In the genomic region with DNA sequence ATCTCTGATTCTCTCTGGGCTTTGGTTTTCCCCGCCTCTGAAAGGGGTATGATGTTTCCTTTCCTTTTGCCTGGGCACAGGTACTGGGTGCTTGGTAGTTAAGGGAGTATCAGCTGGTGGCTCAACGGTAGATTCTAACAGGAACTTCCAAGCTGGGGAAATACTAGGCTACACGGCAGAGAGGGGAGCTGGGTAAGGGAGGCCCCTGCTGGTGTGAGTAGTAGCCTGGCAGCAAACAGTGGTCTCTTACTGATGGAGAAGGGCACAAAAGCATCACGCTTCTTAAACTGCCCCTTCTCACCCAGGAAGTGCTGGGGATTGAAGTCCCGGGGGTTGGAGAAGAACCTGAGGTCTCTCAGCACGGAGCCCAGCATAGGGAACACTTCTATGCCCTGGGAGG, we compare ENCODE assay signal across 1 cellular context.
TF ChIP-seq lines count a peak whose summit lies in the region.

No MANE protein-coding gene starts in this region.

TF ChIP-seq in K562, 482 proteins besides CTCF, POLR2A, EP300 and RAD21 (continues in another document):
- TF ChIP-seq, protein P1, sequence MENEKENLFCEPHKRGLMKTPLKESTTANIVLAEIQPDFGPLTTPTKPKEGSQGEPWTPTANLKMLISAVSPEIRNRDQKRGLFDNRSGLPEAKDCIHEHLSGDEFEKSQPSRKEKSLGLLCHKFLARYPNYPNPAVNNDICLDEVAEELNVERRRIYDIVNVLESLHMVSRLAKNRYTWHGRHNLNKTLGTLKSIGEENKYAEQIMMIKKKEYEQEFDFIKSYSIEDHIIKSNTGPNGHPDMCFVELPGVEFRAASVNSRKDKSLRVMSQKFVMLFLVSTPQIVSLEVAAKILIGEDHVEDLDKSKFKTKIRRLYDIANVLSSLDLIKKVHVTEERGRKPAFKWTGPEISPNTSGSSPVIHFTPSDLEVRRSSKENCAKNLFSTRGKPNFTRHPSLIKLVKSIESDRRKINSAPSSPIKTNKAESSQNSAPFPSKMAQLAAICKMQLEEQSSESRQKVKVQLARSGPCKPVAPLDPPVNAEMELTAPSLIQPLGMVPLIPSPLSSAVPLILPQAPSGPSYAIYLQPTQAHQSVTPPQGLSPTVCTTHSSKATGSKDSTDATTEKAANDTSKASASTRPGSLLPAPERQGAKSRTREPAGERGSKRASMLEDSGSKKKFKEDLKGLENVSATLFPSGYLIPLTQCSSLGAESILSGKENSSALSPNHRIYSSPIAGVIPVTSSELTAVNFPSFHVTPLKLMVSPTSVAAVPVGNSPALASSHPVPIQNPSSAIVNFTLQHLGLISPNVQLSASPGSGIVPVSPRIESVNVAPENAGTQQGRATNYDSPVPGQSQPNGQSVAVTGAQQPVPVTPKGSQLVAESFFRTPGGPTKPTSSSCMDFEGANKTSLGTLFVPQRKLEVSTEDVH (IDR thresholded peaks at IDR 0.05; ENCODE audit: low read depth, partially characterized antibody), result no peak
- TF ChIP-seq, protein P2, sequence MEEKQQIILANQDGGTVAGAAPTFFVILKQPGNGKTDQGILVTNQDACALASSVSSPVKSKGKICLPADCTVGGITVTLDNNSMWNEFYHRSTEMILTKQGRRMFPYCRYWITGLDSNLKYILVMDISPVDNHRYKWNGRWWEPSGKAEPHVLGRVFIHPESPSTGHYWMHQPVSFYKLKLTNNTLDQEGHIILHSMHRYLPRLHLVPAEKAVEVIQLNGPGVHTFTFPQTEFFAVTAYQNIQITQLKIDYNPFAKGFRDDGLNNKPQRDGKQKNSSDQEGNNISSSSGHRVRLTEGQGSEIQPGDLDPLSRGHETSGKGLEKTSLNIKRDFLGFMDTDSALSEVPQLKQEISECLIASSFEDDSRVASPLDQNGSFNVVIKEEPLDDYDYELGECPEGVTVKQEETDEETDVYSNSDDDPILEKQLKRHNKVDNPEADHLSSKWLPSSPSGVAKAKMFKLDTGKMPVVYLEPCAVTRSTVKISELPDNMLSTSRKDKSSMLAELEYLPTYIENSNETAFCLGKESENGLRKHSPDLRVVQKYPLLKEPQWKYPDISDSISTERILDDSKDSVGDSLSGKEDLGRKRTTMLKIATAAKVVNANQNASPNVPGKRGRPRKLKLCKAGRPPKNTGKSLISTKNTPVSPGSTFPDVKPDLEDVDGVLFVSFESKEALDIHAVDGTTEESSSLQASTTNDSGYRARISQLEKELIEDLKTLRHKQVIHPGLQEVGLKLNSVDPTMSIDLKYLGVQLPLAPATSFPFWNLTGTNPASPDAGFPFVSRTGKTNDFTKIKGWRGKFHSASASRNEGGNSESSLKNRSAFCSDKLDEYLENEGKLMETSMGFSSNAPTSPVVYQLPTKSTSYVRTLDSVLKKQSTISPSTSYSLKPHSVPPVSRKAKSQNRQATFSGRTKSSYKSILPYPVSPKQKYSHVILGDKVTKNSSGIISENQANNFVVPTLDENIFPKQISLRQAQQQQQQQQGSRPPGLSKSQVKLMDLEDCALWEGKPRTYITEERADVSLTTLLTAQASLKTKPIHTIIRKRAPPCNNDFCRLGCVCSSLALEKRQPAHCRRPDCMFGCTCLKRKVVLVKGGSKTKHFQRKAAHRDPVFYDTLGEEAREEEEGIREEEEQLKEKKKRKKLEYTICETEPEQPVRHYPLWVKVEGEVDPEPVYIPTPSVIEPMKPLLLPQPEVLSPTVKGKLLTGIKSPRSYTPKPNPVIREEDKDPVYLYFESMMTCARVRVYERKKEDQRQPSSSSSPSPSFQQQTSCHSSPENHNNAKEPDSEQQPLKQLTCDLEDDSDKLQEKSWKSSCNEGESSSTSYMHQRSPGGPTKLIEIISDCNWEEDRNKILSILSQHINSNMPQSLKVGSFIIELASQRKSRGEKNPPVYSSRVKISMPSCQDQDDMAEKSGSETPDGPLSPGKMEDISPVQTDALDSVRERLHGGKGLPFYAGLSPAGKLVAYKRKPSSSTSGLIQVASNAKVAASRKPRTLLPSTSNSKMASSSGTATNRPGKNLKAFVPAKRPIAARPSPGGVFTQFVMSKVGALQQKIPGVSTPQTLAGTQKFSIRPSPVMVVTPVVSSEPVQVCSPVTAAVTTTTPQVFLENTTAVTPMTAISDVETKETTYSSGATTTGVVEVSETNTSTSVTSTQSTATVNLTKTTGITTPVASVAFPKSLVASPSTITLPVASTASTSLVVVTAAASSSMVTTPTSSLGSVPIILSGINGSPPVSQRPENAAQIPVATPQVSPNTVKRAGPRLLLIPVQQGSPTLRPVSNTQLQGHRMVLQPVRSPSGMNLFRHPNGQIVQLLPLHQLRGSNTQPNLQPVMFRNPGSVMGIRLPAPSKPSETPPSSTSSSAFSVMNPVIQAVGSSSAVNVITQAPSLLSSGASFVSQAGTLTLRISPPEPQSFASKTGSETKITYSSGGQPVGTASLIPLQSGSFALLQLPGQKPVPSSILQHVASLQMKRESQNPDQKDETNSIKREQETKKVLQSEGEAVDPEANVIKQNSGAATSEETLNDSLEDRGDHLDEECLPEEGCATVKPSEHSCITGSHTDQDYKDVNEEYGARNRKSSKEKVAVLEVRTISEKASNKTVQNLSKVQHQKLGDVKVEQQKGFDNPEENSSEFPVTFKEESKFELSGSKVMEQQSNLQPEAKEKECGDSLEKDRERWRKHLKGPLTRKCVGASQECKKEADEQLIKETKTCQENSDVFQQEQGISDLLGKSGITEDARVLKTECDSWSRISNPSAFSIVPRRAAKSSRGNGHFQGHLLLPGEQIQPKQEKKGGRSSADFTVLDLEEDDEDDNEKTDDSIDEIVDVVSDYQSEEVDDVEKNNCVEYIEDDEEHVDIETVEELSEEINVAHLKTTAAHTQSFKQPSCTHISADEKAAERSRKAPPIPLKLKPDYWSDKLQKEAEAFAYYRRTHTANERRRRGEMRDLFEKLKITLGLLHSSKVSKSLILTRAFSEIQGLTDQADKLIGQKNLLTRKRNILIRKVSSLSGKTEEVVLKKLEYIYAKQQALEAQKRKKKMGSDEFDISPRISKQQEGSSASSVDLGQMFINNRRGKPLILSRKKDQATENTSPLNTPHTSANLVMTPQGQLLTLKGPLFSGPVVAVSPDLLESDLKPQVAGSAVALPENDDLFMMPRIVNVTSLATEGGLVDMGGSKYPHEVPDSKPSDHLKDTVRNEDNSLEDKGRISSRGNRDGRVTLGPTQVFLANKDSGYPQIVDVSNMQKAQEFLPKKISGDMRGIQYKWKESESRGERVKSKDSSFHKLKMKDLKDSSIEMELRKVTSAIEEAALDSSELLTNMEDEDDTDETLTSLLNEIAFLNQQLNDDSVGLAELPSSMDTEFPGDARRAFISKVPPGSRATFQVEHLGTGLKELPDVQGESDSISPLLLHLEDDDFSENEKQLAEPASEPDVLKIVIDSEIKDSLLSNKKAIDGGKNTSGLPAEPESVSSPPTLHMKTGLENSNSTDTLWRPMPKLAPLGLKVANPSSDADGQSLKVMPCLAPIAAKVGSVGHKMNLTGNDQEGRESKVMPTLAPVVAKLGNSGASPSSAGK (IDR thresholded peaks at IDR 0.05), result no peak
- TF ChIP-seq, protein P3, sequence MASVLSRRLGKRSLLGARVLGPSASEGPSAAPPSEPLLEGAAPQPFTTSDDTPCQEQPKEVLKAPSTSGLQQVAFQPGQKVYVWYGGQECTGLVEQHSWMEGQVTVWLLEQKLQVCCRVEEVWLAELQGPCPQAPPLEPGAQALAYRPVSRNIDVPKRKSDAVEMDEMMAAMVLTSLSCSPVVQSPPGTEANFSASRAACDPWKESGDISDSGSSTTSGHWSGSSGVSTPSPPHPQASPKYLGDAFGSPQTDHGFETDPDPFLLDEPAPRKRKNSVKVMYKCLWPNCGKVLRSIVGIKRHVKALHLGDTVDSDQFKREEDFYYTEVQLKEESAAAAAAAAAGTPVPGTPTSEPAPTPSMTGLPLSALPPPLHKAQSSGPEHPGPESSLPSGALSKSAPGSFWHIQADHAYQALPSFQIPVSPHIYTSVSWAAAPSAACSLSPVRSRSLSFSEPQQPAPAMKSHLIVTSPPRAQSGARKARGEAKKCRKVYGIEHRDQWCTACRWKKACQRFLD (CRISPR knock-in tag; IDR thresholded peaks at IDR 0.05), result no peak
- TF ChIP-seq RBM25 (IDR thresholded peaks at IDR 0.05; ENCODE audit: low read depth, low read length, severe bottlenecking) (peak; percentile 24), ZNF707 (CRISPR knock-in tag; conservative IDR thresholded peaks at IDR 0.05) (no peak), ZNF24 (IDR thresholded peaks at IDR 0.05) (no peak), HOXB6 (CRISPR knock-in tag; IDR thresholded peaks at IDR 0.05; ENCODE audit: borderline replicate concordance) (no peak), NONO (IDR thresholded peaks at IDR 0.05; ENCODE audit: low read depth in 2 of 2, low read length in 1 of 2) (no peak), ZKSCAN8 (CRISPR knock-in tag; IDR thresholded peaks at IDR 0.05) (no peak), DNMT1 (IDR thresholded peaks at IDR 0.05) (no peak), ADNP (tag; IDR thresholded peaks at IDR 0.05) (no peak), KDM4B (IDR thresholded peaks at IDR 0.05; ENCODE audit: borderline replicate concordance in 2 of 2, low read depth in 1 of 2) (no peak), ZHX1 (conservative IDR thresholded peaks at IDR 0.05; ENCODE audit: low read length) (no peak), FOXP4 (CRISPR knock-in tag; IDR thresholded peaks at IDR 0.05; ENCODE audit: borderline replicate concordance) (no peak), SRSF7 (optimal IDR thresholded peaks at IDR 0.05; ENCODE audit: low read depth, low read length) (no peak), HDAC1 (IDR thresholded peaks at IDR 0.05) (no peak), FOXA3 (CRISPR knock-in tag; conservative IDR thresholded peaks at IDR 0.05 in 1 of 2, IDR thresholded peaks at IDR 0.05 in 1 of 2) (no peak), SAFB (IDR thresholded peaks at IDR 0.05; ENCODE audit: borderline replicate concordance, low read depth, low read length) (no peak), HDGF (IDR thresholded peaks at IDR 0.05) (no peak), ZNF184 (CRISPR knock-in tag; IDR thresholded peaks at IDR 0.05) (no peak), ZFP36 (IDR thresholded peaks at IDR 0.05; ENCODE audit: low read depth, low read length, partially characterized antibody) (peak; percentile 42), PHB2 (IDR thresholded peaks at IDR 0.05; ENCODE audit: low read depth) (no peak), JUND (IDR thresholded peaks at IDR 0.05; ENCODE audit: borderline replicate concordance, low read depth, low read length) (0 out of 2 replicates have a peak, but pooled peaks have one; percentile 12), JUND (tag; IDR thresholded peaks at IDR 0.05; ENCODE audit: borderline replicate concordance, low read depth, low read length) (no peak)
- TF ChIP-seq, protein P4, sequence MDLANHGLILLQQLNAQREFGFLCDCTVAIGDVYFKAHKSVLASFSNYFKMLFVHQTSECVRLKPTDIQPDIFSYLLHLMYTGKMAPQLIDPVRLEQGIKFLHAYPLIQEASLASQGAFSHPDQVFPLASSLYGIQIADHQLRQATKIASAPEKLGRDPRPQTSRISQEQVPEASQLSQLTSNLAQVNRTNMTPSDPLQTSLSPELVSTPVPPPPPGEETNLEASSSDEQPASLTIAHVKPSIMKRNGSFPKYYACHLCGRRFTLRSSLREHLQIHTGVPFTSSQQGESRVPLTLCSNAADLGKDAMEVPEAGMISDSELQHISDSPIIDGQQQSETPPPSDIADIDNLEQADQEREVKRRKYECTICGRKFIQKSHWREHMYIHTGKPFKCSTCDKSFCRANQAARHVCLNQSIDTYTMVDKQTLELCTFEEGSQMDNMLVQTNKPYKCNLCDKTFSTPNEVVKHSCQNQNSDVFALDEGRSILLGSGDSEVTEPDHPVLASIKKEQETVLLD (IDR thresholded peaks at IDR 0.05), result no peak
- TF ChIP-seq, protein P5, sequence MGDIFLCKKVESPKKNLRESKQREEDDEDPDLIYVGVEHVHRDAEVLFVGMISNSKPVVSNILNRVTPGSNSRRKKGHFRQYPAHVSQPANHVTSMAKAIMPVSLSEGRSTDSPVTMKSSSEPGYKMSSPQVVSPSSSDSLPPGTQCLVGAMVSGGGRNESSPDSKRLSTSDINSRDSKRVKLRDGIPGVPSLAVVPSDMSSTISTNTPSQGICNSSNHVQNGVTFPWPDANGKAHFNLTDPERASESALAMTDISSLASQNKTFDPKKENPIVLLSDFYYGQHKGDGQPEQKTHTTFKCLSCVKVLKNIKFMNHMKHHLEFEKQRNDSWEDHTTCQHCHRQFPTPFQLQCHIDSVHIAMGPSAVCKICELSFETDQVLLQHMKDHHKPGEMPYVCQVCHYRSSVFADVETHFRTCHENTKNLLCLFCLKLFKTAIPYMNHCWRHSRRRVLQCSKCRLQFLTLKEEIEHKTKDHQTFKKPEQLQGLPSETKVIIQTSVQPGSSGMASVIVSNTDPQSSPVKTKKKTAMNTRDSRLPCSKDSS (IDR thresholded peaks at IDR 0.05; ENCODE audit: low read depth, partially characterized antibody), result no peak
- TF ChIP-seq, protein P6, sequence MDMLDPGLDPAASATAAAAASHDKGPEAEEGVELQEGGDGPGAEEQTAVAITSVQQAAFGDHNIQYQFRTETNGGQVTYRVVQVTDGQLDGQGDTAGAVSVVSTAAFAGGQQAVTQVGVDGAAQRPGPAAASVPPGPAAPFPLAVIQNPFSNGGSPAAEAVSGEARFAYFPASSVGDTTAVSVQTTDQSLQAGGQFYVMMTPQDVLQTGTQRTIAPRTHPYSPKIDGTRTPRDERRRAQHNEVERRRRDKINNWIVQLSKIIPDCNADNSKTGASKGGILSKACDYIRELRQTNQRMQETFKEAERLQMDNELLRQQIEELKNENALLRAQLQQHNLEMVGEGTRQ (CRISPR knock-in tag; IDR thresholded peaks at IDR 0.05), result no peak
